8 cellular contexts compared by ENCODE assay signal in the genomic region with DNA sequence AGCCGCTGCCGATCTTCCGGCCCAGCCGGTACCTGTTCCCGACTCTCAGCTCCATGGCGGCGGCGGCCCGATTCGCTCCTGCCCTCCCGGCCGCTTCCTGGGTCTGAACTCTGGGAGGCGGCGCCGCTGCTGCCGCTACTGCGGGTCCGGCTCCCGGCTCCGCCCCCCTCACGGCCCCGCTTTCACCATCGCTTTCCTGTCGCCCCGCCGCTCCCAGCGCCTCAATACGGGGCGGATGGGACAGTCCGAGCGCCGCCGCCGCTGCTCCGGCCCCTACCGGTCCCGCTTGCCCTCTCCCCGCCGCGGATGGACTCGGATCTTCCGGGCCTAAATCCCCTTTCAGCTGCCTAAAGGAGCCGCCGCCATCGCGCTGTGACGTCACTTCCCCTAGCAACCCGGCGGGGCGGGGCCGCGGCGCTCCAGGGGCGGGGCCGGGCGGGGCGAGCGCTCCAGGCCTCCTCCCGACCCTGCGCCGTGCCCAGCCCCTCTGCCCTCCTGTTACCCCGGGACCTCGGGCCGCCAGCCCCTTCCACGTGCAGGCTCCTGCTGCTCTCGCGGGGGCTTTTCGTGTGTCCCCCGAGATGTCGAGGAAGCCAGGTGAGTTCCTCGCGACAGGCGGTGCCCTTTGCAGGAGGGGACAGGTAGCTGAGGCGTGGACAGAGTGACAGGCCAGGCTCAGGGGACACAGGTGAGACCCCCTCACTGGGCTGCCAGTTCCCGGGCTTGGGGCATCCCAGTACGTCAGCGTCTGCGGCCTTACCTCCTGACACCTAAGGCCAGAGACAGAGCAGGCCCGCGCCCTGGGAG. TPM values are rescaled to one million over a fixed set of nuclear protein-coding genes. Genes with fewer than 3 reads are reported as not detected.
DNase-seq lines count a peak whose midpoint lies in the region; TF ChIP-seq lines count a peak whose summit lies in the region.

Gene CSNK1D, minus strand, starts transcription at position 374 of the 807 bp plus-strand sequence. Its CDS starts 319 bp downstream, at position 55.

- H3K4me2 ChIP-seq in DOHH2 (ENCODE audit: low read length) (peak within 1 kb of the TSS; percentile 99), MM.1S (ENCODE audit: low read depth, low read length) (peak within 1 kb of the TSS; percentile 98)

- peaks cover 23% of the 10 kb centered on the region for H3K4me1 ChIP-seq in DOHH2 (ENCODE audit: control insufficient read depth, low read length)
- peaks cover 13% of the 10 kb centered on the region for H3K4me1 ChIP-seq in MM.1S (ENCODE audit: low read length)

- peak within 1 kb of the TSS; percentile 93 for H3K4me3 ChIP-seq in DOHH2 (ENCODE audit: low read length)
- peak within 1 kb of the TSS; percentile 82 for H3K4me3 ChIP-seq in MM.1S (ENCODE audit: low read length)

- H3K4me3 Mint-ChIP-seq in nephron progenitor cell, result peak within 1 kb of the TSS; percentile 95
- H3K4me3 Mint-ChIP-seq in stimulated activated naive CD8-positive, alpha-beta T cell treated with anti-CD3 and anti-CD28 coated beads, Interleukin-15, Interleukin-2, amounts not matched to agents 100 ng/mL and 50 ng/mL, for 24 hours, result peak within 1 kb of the TSS; percentile 91

- no peaks in the 10 kb centered on the region for H3F3A ChIP-seq in DOHH2 (ENCODE audit: control insufficient read depth, insufficient read depth)
- H3F3A ChIP-seq in MM.1S (ENCODE audit: insufficient read depth, low read length), result no peaks in the 10 kb centered on the region

- H3K4me1 Mint-ChIP-seq in nephron progenitor cell, result peaks cover 86% of the 10 kb centered on the region
- H3K4me1 Mint-ChIP-seq in stimulated activated naive CD8-positive, alpha-beta T cell treated with anti-CD3 and anti-CD28 coated beads, Interleukin-15, Interleukin-2, amounts not matched to agents 100 ng/mL and 50 ng/mL, for 24 hours (ENCODE audit: low read depth), result peaks cover 44% of the 10 kb centered on the region

- H3K79me2 ChIP-seq in DOHH2 (ENCODE audit: control insufficient read depth, low read length), result peaks cover 47% of the 10 kb centered on the region
- H3K79me2 ChIP-seq in MM.1S (ENCODE audit: low read length), result peaks cover 50% of the 10 kb centered on the region

- DNase-seq in H4 (ENCODE audit: low spot score) (peak; percentile 80), MM.1S (peak; percentile 84), SHP77 treated with DMSO at 0.1 percent for 48 hours (lab: John Stamatoyannopoulos, UW) (peak; percentile 89), fibroblast of the conjunctiva (ENCODE audit: low read depth) (peak; percentile 43), nephron progenitor cell (peak; percentile 97)
- DNase-seq in activated effector memory CD4-positive, alpha-beta T cell treated with anti-CD3 and anti-CD28 coated beads, Interleukin-2, amount 50 U/mL, for 16 hours, result peak; percentile 97

- peaks cover 18% of the 10 kb centered on the region for H3K27me3 ChIP-seq in DOHH2 (ENCODE audit: control insufficient read depth, low read length)
- H3K27me3 ChIP-seq in MM.1S (replicated peaks; ENCODE audit: insufficient read depth, low read length), result no peaks in the 10 kb centered on the region

- H3K9me3 ChIP-seq in DOHH2 (ENCODE audit: control insufficient read depth, insufficient read depth, low read length) (no peaks in the 10 kb centered on the region), MM.1S (replicated peaks; ENCODE audit: insufficient read depth, low read length) (no peaks in the 10 kb centered on the region)

- peaks cover 61% of the 10 kb centered on the region for H3K36me3 Mint-ChIP-seq in nephron progenitor cell (ENCODE audit: low read depth)
- peaks cover 40% of the 10 kb centered on the region for H3K36me3 Mint-ChIP-seq in stimulated activated naive CD8-positive, alpha-beta T cell treated with anti-CD3 and anti-CD28 coated beads, Interleukin-15, Interleukin-2, amounts not matched to agents 100 ng/mL and 50 ng/mL, for 24 hours (ENCODE audit: low read depth)

- H3K9me2 ChIP-seq in DOHH2 (replicated peaks; ENCODE audit: control insufficient read depth, low read length), result no peaks in the 10 kb centered on the region
- H3K9me2 ChIP-seq in MM.1S (replicated peaks; ENCODE audit: insufficient read depth, low read length), result no peaks in the 10 kb centered on the region

- TF ChIP-seq CTCF in DOHH2 (IDR thresholded peaks at IDR 0.05; ENCODE audit: low read depth, low read length, poor library complexity, severe bottlenecking) (no peak), MM.1S (IDR thresholded peaks at IDR 0.05; ENCODE audit: low read length) (no peak), nephron progenitor cell (IDR thresholded peaks at IDR 0.05) (no peak)

- H3K9ac ChIP-seq in MM.1S (ENCODE audit: low read length), result peak within 1 kb of the TSS; percentile 95

- H3K9me3 Mint-ChIP-seq in nephron progenitor cell, result peaks cover 7% of the 10 kb centered on the region
- H3K9me3 Mint-ChIP-seq in stimulated activated naive CD8-positive, alpha-beta T cell treated with anti-CD3 and anti-CD28 coated beads, Interleukin-15, Interleukin-2, amounts not matched to agents 100 ng/mL and 50 ng/mL, for 24 hours, result no peaks in the 10 kb centered on the region

- peak within 1 kb of the TSS; percentile 96 for H2AFZ ChIP-seq in MM.1S (ENCODE audit: low read length)

- H3K27me3 Mint-ChIP-seq in nephron progenitor cell (ENCODE audit: low read depth, poor library complexity), result no peaks in the 10 kb centered on the region
- no peaks in the 10 kb centered on the region for H3K27me3 Mint-ChIP-seq in stimulated activated naive CD8-positive, alpha-beta T cell treated with anti-CD3 and anti-CD28 coated beads, Interleukin-15, Interleukin-2, amounts not matched to agents 100 ng/mL and 50 ng/mL, for 24 hours

- H3K36me3 ChIP-seq in DOHH2 (ENCODE audit: control insufficient read depth, low read length) (peaks cover 42% of the 10 kb centered on the region), MM.1S (replicated peaks; ENCODE audit: insufficient read depth, low read length) (peaks cover 3% of the 10 kb centered on the region; the same call in 1 of the 2 replicates)

- peak within 1 kb of the TSS; percentile 61 for H3K27ac ChIP-seq in DOHH2 (ENCODE audit: low read depth, low read length)
- peak within 1 kb of the TSS; percentile 74 for H3K27ac ChIP-seq in MM.1S (ENCODE audit: low read length)

- H4K20me1 ChIP-seq in DOHH2 (ENCODE audit: control insufficient read depth, insufficient read depth, low read depth, low read length) (peaks cover 32% of the 10 kb centered on the region; the same call in 1 of the 2 replicates), MM.1S (ENCODE audit: insufficient read depth, low read length) (peaks cover 25% of the 10 kb centered on the region)

- H3K27ac Mint-ChIP-seq in nephron progenitor cell, result peak within 1 kb of the TSS; percentile 100
- H3K27ac Mint-ChIP-seq in stimulated activated naive CD8-positive, alpha-beta T cell treated with anti-CD3 and anti-CD28 coated beads, Interleukin-15, Interleukin-2, amounts not matched to agents 100 ng/mL and 50 ng/mL, for 24 hours, result peak within 1 kb of the TSS; percentile 99

RNA-seq across cellular contexts. Expression of gene CSNK1D, which starts in this region (rescaled TPM):
- 30.3 and 33.9 TPM in 2 replicates for total RNA-seq in H4 (2014; rRNA removed; shearing (Covaris generic))

Comparison
In these comparisons a context has a peak if more than half of its experiments do, and no peak if none do; other contexts are left out.
1. Peak in every context shown above with its lines: DNase-seq, H3K4me3 ChIP-seq and H3K27ac ChIP-seq.
2. DNase-seq: peak in every context shown above with its lines; median percentile 97 in activated effector memory CD4-positive, alpha-beta T cell treated with anti-CD3 and anti-CD28 coated beads, Interleukin-2, amount 50 U/mL, for 16 hours; 97 in nephron progenitor cell; 89 in SHP77 treated with DMSO at 0.1 percent for 48 hours; 84 in MM.1S; 80 in H4; 43 in fibroblast of the conjunctiva.